8 cellular contexts compared by ENCODE assay signal in genomic region chr11:3855808-3856491, GRCh38. TPM values are rescaled to one million over a fixed set of nuclear protein-coding genes. Genes with fewer than 3 reads are reported as not detected.
DNase-seq lines count a peak whose midpoint lies in the region; ATAC-seq and TF ChIP-seq lines count a peak whose summit lies in the region.

No MANE protein-coding gene starts in this region.

- CTCF ChIA-PET in BJ (lab: Yijun Ruan, JAX), result interaction anchor here (0.9 to 14.0 kb wide), 32 partner anchors 9 to 249 kb away, joined by 3 to 524 read pairs (median 7); partner anchors contain the start of genes RHOG and RRM1

- H3K36me3 ChIP-seq in BJ (ENCODE audit: control insufficient read depth, insufficient read depth, low read length), result no peaks in the 10 kb centered on the region

- H3K9me3 Mint-ChIP-seq in central memory CD8-positive, alpha-beta T cell, result no peaks in the 10 kb centered on the region

- POLR2A ChIA-PET in BJ (lab: Charles Lee), result no interaction called here

- no peaks in the 10 kb centered on the region for H3K27me3 ChIP-seq in BJ (ENCODE audit: control insufficient read depth, insufficient read depth, low read length)

- no peaks in the 10 kb centered on the region for H3K27me3 Mint-ChIP-seq in central memory CD8-positive, alpha-beta T cell

- no peak for DNase-seq in BJ (ENCODE audit: low read depth)
- peak; percentile 53 for DNase-seq in SW480 (ENCODE audit: low spot score)
- DNase-seq in central memory CD8-positive, alpha-beta T cell (ENCODE audit: low spot score in 2 of 2), result peak in 1 of 2 donors; percentile 14
- peak; percentile 65 for DNase-seq in kidney tubule cell (ENCODE audit: low spot score)
- DNase-seq in stimulated activated CD8-positive, alpha-beta memory T cell treated with anti-CD3 and anti-CD28 coated beads, Interleukin-12 subunit alpha, Interleukin-12 subunit beta, amount 100 ng/mL, for 4 hours (ENCODE audit: low read depth), result peak; percentile 24
- DNase-seq in GM20000 (ENCODE audit: low spot score), result no peak

- peak overlapping the region; percentile 77 for H3K4me3 ChIP-seq in BJ (ENCODE audit: low read depth, low read length)

- peaks cover 11% of the 10 kb centered on the region for H3K36me3 Mint-ChIP-seq in central memory CD8-positive, alpha-beta T cell (ENCODE audit: insufficient read depth)

- ATAC-seq in GM19324 (IDR thresholded peaks at IDR 0.05; ENCODE audit: low FRiP score, unreplicated experiment) (peak; percentile 24), HG03432 (IDR thresholded peaks at IDR 0.05; ENCODE audit: unreplicated experiment) (peak; percentile 21)
- ATAC-seq in central memory CD8-positive, alpha-beta T cell (replicated peaks; ENCODE audit: extremely low read depth, poor library complexity, severe bottlenecking), result no peak

- peak overlapping the region; percentile 98 for H3K4me3 Mint-ChIP-seq in central memory CD8-positive, alpha-beta T cell

- peak overlapping the region; percentile 88 for H3K27ac Mint-ChIP-seq in central memory CD8-positive, alpha-beta T cell (ENCODE audit: low read depth)

- H3K4me1 Mint-ChIP-seq in central memory CD8-positive, alpha-beta T cell, result peaks cover 76% of the 10 kb centered on the region

- TF ChIP-seq CTCF in BJ (IDR thresholded peaks at IDR 0.05; ENCODE audit: insufficient read depth, low read depth, low read length) (no peak), GM20000 (IDR thresholded peaks at IDR 0.05; ENCODE audit: extremely low read depth, missing control alignments) (no peak)

RNA-seq across cellular contexts. Expression of gene STIM1, which starts 0.5 kb away (rescaled TPM):
- polyA plus RNA-seq in BJ (2011; rRNA removed), result 24.4 and 54.6 TPM in 2 replicates
- polyA minus RNA-seq in BJ (2011; rRNA and poly(A)+ RNA removed), result 53.3 and 74.6 TPM in 2 replicates

RNA-seq across cellular contexts. Expression of gene RHOG, which starts 15.2 kb away (rescaled TPM):
- 61.2 and 96.8 TPM in 2 replicates for polyA plus RNA-seq in BJ (2011; rRNA removed)
- polyA minus RNA-seq in BJ (2011; rRNA and poly(A)+ RNA removed), result 110 and 116 TPM in 2 replicates

RNA-seq across cellular contexts. Expression of gene PGAP2, which starts 47.6 kb away (rescaled TPM):
- polyA plus RNA-seq in BJ (2011; rRNA removed), result 22.3 and 34.9 TPM in 2 replicates
- 17.0 and 20.0 TPM in 2 replicates for polyA minus RNA-seq in BJ (2011; rRNA and poly(A)+ RNA removed)

RNA-seq across cellular contexts. Expression of gene NUP98, which starts 58.6 kb away (rescaled TPM):
- polyA plus RNA-seq in BJ (2011; rRNA removed), result 103 and 145 TPM in 2 replicates
- 228 and 396 TPM in 2 replicates for polyA minus RNA-seq in BJ (2011; rRNA and poly(A)+ RNA removed)

Comparison
In these comparisons a context has a peak if more than half of its experiments do, and no peak if none do; other contexts are left out.
1. DNase-seq: peak in SW480 (single experiment), kidney tubule cell (single experiment) and stimulated activated CD8-positive, alpha-beta memory T cell treated with anti-CD3 and anti-CD28 coated beads, Interleukin-12 subunit alpha, Interleukin-12 subunit beta, amount 100 ng/mL, for 4 hours (single experiment); none in BJ (single experiment) and GM20000 (single experiment).